In genomic region chrX:21948897-21949578, GRCh38 we compare ENCODE assay signal across 1 cellular context.
TF ChIP-seq lines count a peak whose summit lies in the region.

No MANE protein-coding gene starts in this region.

TF ChIP-seq in K562, 482 proteins besides CTCF, POLR2A, EP300 and RAD21:
- no peak for TF ChIP-seq PBX2 (CRISPR knock-in tag; IDR thresholded peaks at IDR 0.05; ENCODE audit: low read depth)
- 0 out of 2 replicates have a peak, but pooled peaks have one; percentile 16 for TF ChIP-seq PBX2 (tag; conservative IDR thresholded peaks at IDR 0.05; ENCODE audit: low read depth)
- TF ChIP-seq HDAC3 (IDR thresholded peaks at IDR 0.05; ENCODE audit: borderline replicate concordance, partially characterized antibody) = no peak
